ENCODE assay signal across 10 cellular contexts in genomic region chr12:12725-13640, GRCh38. TPM values are rescaled to one million over a fixed set of nuclear protein-coding genes. Genes with fewer than 3 reads are reported as not detected.
A peak's percentile ranks its signal among the peaks of the same experiment; 100 is the strongest.
DNase-seq lines count a peak whose midpoint lies in the region; ATAC-seq and TF ChIP-seq lines count a peak whose summit lies in the region.
"Not testable (repeated sequence)": the region's sequence is repeated elsewhere in the genome, so short reads cannot be mapped to it uniquely, and the experiment has no call there.
"Had no signal": no experiment of that assay in that cellular context is flagged by ENCODE, and none has a peak within 500 bp of the region (broad histone marks: within the 10 kb centered on the region; RNA-seq: fewer than 3 reads in every experiment).

No MANE protein-coding gene starts in this region.

- not testable (repeated sequence) for H3K4me3 Mint-ChIP-seq in activated naive CD4-positive, alpha-beta T cell treated with anti-CD3 and anti-CD28 coated beads, Interleukin-2, amount 10 ng/mL, durations not matched to agents 7 days and 5 days; glutamatergic neuron (ENCODE audit: unreplicated experiment)

- not testable (repeated sequence) for H3K36me3 Mint-ChIP-seq in activated naive CD4-positive, alpha-beta T cell treated with anti-CD3 and anti-CD28 coated beads, Interleukin-2, amount 10 ng/mL, durations not matched to agents 7 days and 5 days; glutamatergic neuron (ENCODE audit: unreplicated experiment)

- TF ChIP-seq POLR2A in upper lobe of left lung (IDR thresholded peaks at IDR 0.05), result not testable (repeated sequence)

- H3K27ac ChIP-seq in MM.1S (ENCODE audit: low read length), result not testable (repeated sequence)
- H3K27ac ChIP-seq in lung (ENCODE audit: low read depth in 1 of 2, low read length in 1 of 2) (peak overlapping the region in 1 of 2 donors; percentile 26), upper lobe of left lung (peak overlapping the region in 3 of 4 donors; percentile 42 to 50 (median 45))

- H2AFZ ChIP-seq in MM.1S (ENCODE audit: low read length), result not testable (repeated sequence)

- not testable (repeated sequence) for H3K4me1 Mint-ChIP-seq in activated naive CD4-positive, alpha-beta T cell treated with anti-CD3 and anti-CD28 coated beads, Interleukin-2, amount 10 ng/mL, durations not matched to agents 7 days and 5 days; glutamatergic neuron (ENCODE audit: low read depth, unreplicated experiment)

- intact Hi-C loops in posterior vena cava (cut with DNase I), result not testable (repeated sequence)

- H3K36me3 ChIP-seq in MM.1S (replicated peaks; ENCODE audit: insufficient read depth, low read length); lung (ENCODE audit: control insufficient read depth in 2 of 2, insufficient read depth in 2 of 2, low read length in 2 of 2): not testable (repeated sequence)
- peaks cover 0 to 11% (median 5%) of the 10 kb centered on the region in 4 donors for H3K36me3 ChIP-seq in upper lobe of left lung

- H3K9me3 Mint-ChIP-seq in activated naive CD4-positive, alpha-beta T cell treated with anti-CD3 and anti-CD28 coated beads, Interleukin-2, amount 10 ng/mL, durations not matched to agents 7 days and 5 days; glutamatergic neuron (ENCODE audit: unreplicated experiment): not testable (repeated sequence)

- not testable (repeated sequence) for H3K9me3 ChIP-seq in MM.1S (replicated peaks; ENCODE audit: insufficient read depth, low read length); lung (ENCODE audit: control insufficient read depth in 2 of 2, insufficient read depth in 1 of 2, low read length in 1 of 2); upper lobe of left lung

- H3F3A ChIP-seq in MM.1S (ENCODE audit: insufficient read depth, low read length), result not testable (repeated sequence)

- peak overlapping the region; percentile 38 for H3K27ac Mint-ChIP-seq in activated naive CD4-positive, alpha-beta T cell treated with anti-CD3 and anti-CD28 coated beads, Interleukin-2, amount 10 ng/mL, durations not matched to agents 7 days and 5 days
- peak overlapping the region; percentile 13 for H3K27ac Mint-ChIP-seq in glutamatergic neuron (ENCODE audit: unreplicated experiment)

- not testable (repeated sequence) for H3K9ac ChIP-seq in MM.1S (ENCODE audit: low read length)

- CTCF ChIA-PET in activated naive CD4-positive, alpha-beta T cell treated with anti-CD3 and anti-CD28 coated beads, Interleukin-2, amount 10 ng/mL, durations not matched to agents 7 days and 5 days (lab: Charles Lee), result not testable (repeated sequence)

- H3K79me2 ChIP-seq in MM.1S (ENCODE audit: low read length), result not testable (repeated sequence)

- ATAC-seq in lung (ENCODE audit: insufficient read depth, low FRiP score); upper lobe of left lung (ENCODE audit: low FRiP score in 2 of 2): not testable (repeated sequence)

- not testable (repeated sequence) for H3K9me2 ChIP-seq in MM.1S (replicated peaks; ENCODE audit: insufficient read depth, low read length)

- not testable (repeated sequence) for H3K4me3 ChIP-seq in MM.1S (ENCODE audit: low read length); lung; upper lobe of left lung

- not testable (repeated sequence) for TF ChIP-seq EP300 in upper lobe of left lung (IDR thresholded peaks at IDR 0.05)

- DNase-seq in G401 (ENCODE audit: low spot score) (peak; percentile 55), MM.1S (peak; percentile 5), dermis blood vessel endothelial cell (peak; percentile 56), lung (ENCODE audit: low spot score) (peak; percentile 27), posterior vena cava (ENCODE audit: low spot score) (peak; percentile 73), upper lobe of left lung (peak in 1 of 2 donors; percentile 34)
- not testable (repeated sequence) for DNase-seq in activated naive CD4-positive, alpha-beta T cell treated with anti-CD3 and anti-CD28 coated beads, Interleukin-2, amount 10 ng/mL, durations not matched to agents 7 days and 5 days; glutamatergic neuron

- not testable (repeated sequence) for TF ChIP-seq CTCF in MM.1S (IDR thresholded peaks at IDR 0.05; ENCODE audit: low read length); glutamatergic neuron (IDR thresholded peaks at IDR 0.05; ENCODE audit: partially characterized antibody, unreplicated experiment); lung (IDR thresholded peaks at IDR 0.05; ENCODE audit: control extremely low read depth, extremely low read depth); upper lobe of left lung (IDR thresholded peaks at IDR 0.05)

- not testable (repeated sequence) for H3K27me3 Mint-ChIP-seq in activated naive CD4-positive, alpha-beta T cell treated with anti-CD3 and anti-CD28 coated beads, Interleukin-2, amount 10 ng/mL, durations not matched to agents 7 days and 5 days; glutamatergic neuron (ENCODE audit: unreplicated experiment)

- H3K27me3 ChIP-seq in MM.1S (replicated peaks; ENCODE audit: insufficient read depth, low read length); lung (ENCODE audit: control insufficient read depth, insufficient read depth); upper lobe of left lung: not testable (repeated sequence)

- H4K20me1 ChIP-seq in MM.1S (ENCODE audit: insufficient read depth, low read length), result not testable (repeated sequence)

- H3K4me1 ChIP-seq in MM.1S (ENCODE audit: low read length); lung (ENCODE audit: control insufficient read depth in 2 of 2, insufficient read depth in 2 of 2, low read length in 2 of 2): not testable (repeated sequence)
- peaks cover 6 to 15% (median 10%) of the 10 kb centered on the region in 4 donors for H3K4me1 ChIP-seq in upper lobe of left lung

- not testable (repeated sequence) for H3K4me2 ChIP-seq in MM.1S (ENCODE audit: low read depth, low read length)

- in situ Hi-C loops in G401 (cut with HindIII; ENCODE audit: low sequenced_read_pairs), result not testable (repeated sequence)

- WGBS in lung, 2 donors, result 65 to 72% methylated on average over 13 to 16 of the region's 16 CpGs
- 72% methylated on average over 16 of the region's 16 CpGs for WGBS in upper lobe of left lung, 2 donors

RNA-seq across cellular contexts. Expression of gene IQSEC3, which starts 53.6 kb away (rescaled TPM):
- total RNA-seq in G401 (2014; rRNA removed; shearing (Covaris generic)), result not detected in 2 replicates
- total RNA-seq in dermis blood vessel endothelial cell (under 0.01 and 0.05 TPM in 2 replicates), glutamatergic neuron (ENCODE audit: unreplicated experiment) (41.4 TPM), lung (1 to 10 TPM in 1 of 2 donors, under 1 TPM in 1; 0.51 to 7.5 TPM), posterior vena cava (1 to 10 TPM; 3.2 to 3.6 TPM), upper lobe of left lung (10 to 100 TPM in 2 of 6 donors, 1 to 10 TPM in 4; 2.1 to 19.0 (median 8.2) TPM)
- 1 to 10 TPM in 1 of 2 donors, under 1 TPM in 1; 0.29 to 2.5 TPM for polyA plus RNA-seq in lung
- total RNA-seq: HFFc6, OCI-LY7 had no signal
